Comparison of ENCODE assay signal across 29 cellular contexts in the genomic region with DNA sequence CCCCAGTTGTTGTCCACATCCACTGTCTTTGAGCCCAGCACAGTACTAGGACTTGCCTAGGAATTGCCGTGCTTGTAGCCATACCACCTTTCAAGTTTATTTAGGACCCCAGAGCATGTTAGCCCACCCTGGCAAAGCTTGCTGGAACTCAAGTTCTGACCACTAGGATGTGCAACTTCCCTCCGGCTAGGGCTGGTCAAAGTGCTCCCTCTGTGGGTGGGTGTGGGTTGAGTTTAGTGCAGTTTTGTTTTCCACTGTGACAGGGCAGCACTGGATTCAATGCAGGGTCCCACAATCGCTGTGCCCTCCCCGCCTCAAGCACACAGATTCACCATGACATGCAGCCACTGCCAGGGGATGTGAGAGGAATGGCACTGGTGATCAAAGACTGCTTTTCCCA.
DNase-seq lines count a peak whose midpoint lies in the region; ATAC-seq and TF ChIP-seq lines count a peak whose summit lies in the region.
"Had no signal": no experiment of that assay in that cellular context is flagged by ENCODE, and none has a peak within 500 bp of the region (broad histone marks: within the 10 kb centered on the region; RNA-seq: fewer than 3 reads in every experiment).

No MANE protein-coding gene starts in this region.

- no peak overlapping the region for H3K27ac ChIP-seq in HCT116 (ENCODE audit: low read depth, low read length)
- no peak overlapping the region for H3K27ac ChIP-seq in OCI-LY7 (ENCODE audit: low read depth, low read length, poor library complexity, severe bottlenecking)
- H3K27ac ChIP-seq in mesendoderm (ENCODE audit: low read depth, low read length) = no peak overlapping the region
- H3K27ac ChIP-seq: heart left ventricle, RWPE1, upper lobe of right lung had no signal

- H3K4ac ChIP-seq in mesendoderm (ENCODE audit: low read depth, low read length) = no peak overlapping the region

- intact Hi-C loops in HCT116 (cut with micrococcal nuclease) = no loop called here
- intact Hi-C loops in OCI-LY7 (cut with micrococcal nuclease; ENCODE audit: unreplicated experiment) = no loop called here
- intact Hi-C loops in mucosa of descending colon (cut with DNase I, micrococcal nuclease) = no loop called here

- no peak overlapping the region for H2BK120ac ChIP-seq in mesendoderm (ENCODE audit: low read depth, low read length)

- peak; percentile 64 for ATAC-seq in HCT116
- no peak for ATAC-seq in GM19455 (IDR thresholded peaks at IDR 0.05; ENCODE audit: unreplicated experiment)
- no peak for ATAC-seq in mucosa of descending colon
- ATAC-seq: activated naive CD8-positive, alpha-beta T cell treated with anti-CD3 and anti-CD28 coated beads, Interleukin-2, amount 50 U/mL, for 24 hours; effector memory CD8-positive, alpha-beta T cell; esophagus mucosa; heart left ventricle; stimulated activated memory B cell treated with anti-CD40 and anti-IgM and Interleukin-4, amounts not matched to agents 10 μg/mL and 1 μg/mL and 100 μg/mL, for 72 hours; upper lobe of right lung had no signal

- no peak overlapping the region for H2AFZ ChIP-seq in HCT116 (ENCODE audit: low read depth, low read length, poor library complexity, severe bottlenecking)
- no peak overlapping the region for H2AFZ ChIP-seq in OCI-LY7 (ENCODE audit: low read length)

- H4K20me1 ChIP-seq in HCT116 (ENCODE audit: insufficient read depth) (no peaks in the 10 kb centered on the region), OCI-LY7 (ENCODE audit: insufficient read depth, low read length) (no peaks in the 10 kb centered on the region)

- no peaks in the 10 kb centered on the region for H3K9me2 ChIP-seq in HCT116 (ENCODE audit: insufficient read depth)
- no peaks in the 10 kb centered on the region for H3K9me2 ChIP-seq in OCI-LY7 (ENCODE audit: insufficient read depth, low read length)

- H2AK5ac ChIP-seq in mesendoderm (ENCODE audit: low read length) = no peak overlapping the region

- H3K79me2 ChIP-seq in HCT116 (ENCODE audit: insufficient read depth, low read length) (no peaks in the 10 kb centered on the region), OCI-LY7 (ENCODE audit: insufficient read depth, low read depth, low read length) (no peaks in the 10 kb centered on the region), mesendoderm (ENCODE audit: control insufficient read depth, insufficient read depth, low read length) (no peaks in the 10 kb centered on the region)

- DNase-seq in HCT116 (ENCODE audit: low read depth, low spot score) (no peak), OCI-LY7 (ENCODE audit: low spot score) (peak; percentile 11), endothelial cell (ENCODE audit: low spot score) (no peak), mesendoderm (peak; percentile 54), mucosa of descending colon (no peak)
- DNase-seq in stimulated activated CD4-positive, alpha-beta T cell treated with anti-CD3 and anti-CD28 coated beads, Interleukin-2, amount 100 ng/mL, for 48 hours = no peak
- no peak for DNase-seq in activated CD4-positive, alpha-beta memory T cell treated with anti-CD3 and anti-CD28 coated beads, Interleukin-2, amount 10 ng/mL, durations not matched to agents 7 days and 5 days
- DNase-seq: activated CD4-positive, alpha-beta T cell treated with anti-CD3 and anti-CD28 coated beads, Interleukin-2, amount 50 U/mL, for 4 hours; activated naive CD4-positive, alpha-beta T cell; activated naive CD8-positive, alpha-beta T cell treated with anti-CD3 and anti-CD28 coated beads, Interleukin-2, amount 50 U/mL, for 24 hours; C1 segment of cervical spinal cord; cortex of kidney; DMS79 treated with DMSO at 0.1 percent for 48 hours; effector memory CD8-positive, alpha-beta T cell; foreskin melanocyte; GOT3; heart left ventricle; Karpas-422; MV-4-11; NCI-H146; NCI-H2107; substantia nigra; upper lobe of right lung had no signal

- POLR2A ChIA-PET in HCT116 (lab: Charles Lee) (no interaction called here), OCI-LY7 (lab: Charles Lee) (no interaction called here)
- POLR2A ChIA-PET in activated CD4-positive, alpha-beta memory T cell treated with anti-CD3 and anti-CD28 coated beads, Interleukin-2, amount 10 ng/mL, durations not matched to agents 7 days and 5 days (lab: Charles Lee) = no interaction called here

- H4K5ac ChIP-seq in mesendoderm (ENCODE audit: low read length) = no peak overlapping the region

- peaks cover 2% of the 10 kb centered on the region for H3K27me3 Mint-ChIP-seq in endothelial cell (ENCODE audit: unreplicated experiment)
- peaks cover 10% of the 10 kb centered on the region for H3K27me3 Mint-ChIP-seq in activated CD4-positive, alpha-beta memory T cell treated with anti-CD3 and anti-CD28 coated beads, Interleukin-2, amount 10 ng/mL, durations not matched to agents 7 days and 5 days

- WGBS in mesendoderm (ENCODE audit: extremely low coverage, insufficient coverage, low lambda C conversion rate) = no CpG with 5 or more reads among the region's 4 CpGs

- CTCF ChIA-PET in HCT116 (lab: Charles Lee) = no interaction called here
- CTCF ChIA-PET in OCI-LY7 (lab: Charles Lee; ENCODE audit: unreplicated experiment) = no interaction called here
- CTCF ChIA-PET in activated CD4-positive, alpha-beta memory T cell treated with anti-CD3 and anti-CD28 coated beads, Interleukin-2, amount 10 ng/mL, durations not matched to agents 7 days and 5 days (lab: Charles Lee) = no interaction called here

- no peak for TF ChIP-seq POLR2A in HCT116 (IDR thresholded peaks at IDR 0.05; ENCODE audit: borderline replicate concordance, extremely low read depth, insufficient read depth, insufficient read length)

- H2BK15ac ChIP-seq in mesendoderm (replicated peaks; ENCODE audit: low read depth) = no peak overlapping the region

- H2BK5ac ChIP-seq in mesendoderm (ENCODE audit: low read length) = no peak overlapping the region

- no peaks in the 10 kb centered on the region for H3K9me3 Mint-ChIP-seq in endothelial cell (ENCODE audit: unreplicated experiment)
- H3K9me3 Mint-ChIP-seq in activated CD4-positive, alpha-beta memory T cell treated with anti-CD3 and anti-CD28 coated beads, Interleukin-2, amount 10 ng/mL, durations not matched to agents 7 days and 5 days = no peaks in the 10 kb centered on the region
- H3K9me3 Mint-ChIP-seq: activated naive CD8-positive, alpha-beta T cell treated with anti-CD3 and anti-CD28 coated beads, Interleukin-2, amount 50 U/mL, for 24 hours; effector memory CD8-positive, alpha-beta T cell; nephron; stimulated activated memory B cell treated with anti-CD40 and anti-IgM and Interleukin-4, amounts not matched to agents 10 μg/mL and 1 μg/mL and 100 μg/mL, for 72 hours had no signal

- H3K56ac ChIP-seq in mesendoderm (ENCODE audit: low read length) = no peak overlapping the region

- no peaks in the 10 kb centered on the region for H3K36me3 ChIP-seq in HCT116 (ENCODE audit: control insufficient read depth in 1 of 2, insufficient read depth in 2 of 2, low read length in 2 of 2)
- no peaks in the 10 kb centered on the region for H3K36me3 ChIP-seq in OCI-LY7 (ENCODE audit: insufficient read depth, low read length)
- no peaks in the 10 kb centered on the region for H3K36me3 ChIP-seq in mesendoderm (ENCODE audit: control insufficient read depth, insufficient read depth, low read length)
- no peaks in the 10 kb centered on the region for H3K36me3 ChIP-seq in mucosa of descending colon (ENCODE audit: low read depth)
- H3K36me3 ChIP-seq: heart left ventricle, upper lobe of right lung had no signal

- H3K36me3 Mint-ChIP-seq in endothelial cell (ENCODE audit: low read depth, unreplicated experiment) = no peaks in the 10 kb centered on the region
- no peaks in the 10 kb centered on the region for H3K36me3 Mint-ChIP-seq in activated CD4-positive, alpha-beta memory T cell treated with anti-CD3 and anti-CD28 coated beads, Interleukin-2, amount 10 ng/mL, durations not matched to agents 7 days and 5 days (ENCODE audit: low read depth)
- H3K36me3 Mint-ChIP-seq: stimulated activated memory B cell treated with anti-CD40 and anti-IgM and Interleukin-4, amounts not matched to agents 10 μg/mL and 1 μg/mL and 100 μg/mL, for 72 hours had no signal

- RAD21 ChIA-PET in HCT116 (lab: Charles Lee; ENCODE audit: low non-redundant PET in 1 of 2, low total read pairs in 2 of 2, uncharacterized antibody in 2 of 2, unreplicated experiment in 2 of 2) = no interaction called here

- no peak overlapping the region for H3K27ac Mint-ChIP-seq in endothelial cell (ENCODE audit: unreplicated experiment)
- H3K27ac Mint-ChIP-seq in activated CD4-positive, alpha-beta memory T cell treated with anti-CD3 and anti-CD28 coated beads, Interleukin-2, amount 10 ng/mL, durations not matched to agents 7 days and 5 days = no peak overlapping the region
- H3K27ac Mint-ChIP-seq: activated naive CD8-positive, alpha-beta T cell treated with anti-CD3 and anti-CD28 coated beads, Interleukin-2, amount 50 U/mL, for 24 hours; effector memory CD8-positive, alpha-beta T cell; nephron; stimulated activated memory B cell treated with anti-CD40 and anti-IgM and Interleukin-4, amounts not matched to agents 10 μg/mL and 1 μg/mL and 100 μg/mL, for 72 hours had no signal

- no peak overlapping the region for H3K18ac ChIP-seq in mesendoderm (ENCODE audit: low read length)

- no peak overlapping the region for H3K23ac ChIP-seq in mesendoderm (ENCODE audit: low read length)

- peak; percentile 28 for TF ChIP-seq RAD21 in HCT116 (IDR thresholded peaks at IDR 0.05; ENCODE audit: low read depth)

- H3K4me2 ChIP-seq in HCT116 (ENCODE audit: low read length) = no peak overlapping the region
- no peak overlapping the region for H3K4me2 ChIP-seq in OCI-LY7 (ENCODE audit: low read length)
- H3K4me2 ChIP-seq in mesendoderm (ENCODE audit: low read length) = no peak overlapping the region

- H3K79me1 ChIP-seq in mesendoderm (ENCODE audit: low read length) = no peaks in the 10 kb centered on the region

- H3K4me3 ChIP-seq in HCT116 (replicated peaks in 1 of 2; ENCODE audit: low read depth in 1 of 2, low read length in 2 of 2) (no peak overlapping the region), OCI-LY7 (ENCODE audit: low read depth, low read length, poor library complexity, severe bottlenecking) (no peak overlapping the region), mesendoderm (ENCODE audit: low read length) (no peak overlapping the region), mucosa of descending colon (no peak overlapping the region)
- H3K4me3 ChIP-seq: heart left ventricle, lung, upper lobe of right lung had no signal

- peaks cover 3% of the 10 kb centered on the region; the same call in 1 of the 2 replicates for H3K27me3 ChIP-seq in HCT116 (ENCODE audit: insufficient read depth, low read length)
- no peaks in the 10 kb centered on the region for H3K27me3 ChIP-seq in mesendoderm (ENCODE audit: insufficient read depth, low read length, poor library complexity)
- H3K27me3 ChIP-seq: upper lobe of right lung had no signal

- no TSS peak for BruUV-seq in HCT116 (replicated peaks; lab: Mats Ljungman, UMichigan)
- no TSS peak for BruUV-seq in OCI-LY7 (replicated peaks; lab: Mats Ljungman, UMichigan)

- H3K9me3 ChIP-seq in HCT116 (ENCODE audit: control insufficient read depth in 1 of 2, insufficient read depth in 1 of 2, low read depth in 1 of 2, low read length in 2 of 2) (no peaks in the 10 kb centered on the region), OCI-LY7 (ENCODE audit: low read length) (no peaks in the 10 kb centered on the region), mucosa of descending colon (no peaks in the 10 kb centered on the region)
- H3K9me3 ChIP-seq: heart left ventricle, upper lobe of right lung had no signal

- H3K9ac ChIP-seq in HCT116 (ENCODE audit: low read length) = no peak overlapping the region
- H3K9ac ChIP-seq in mesendoderm (ENCODE audit: low read length) = no peak overlapping the region

- H4K8ac ChIP-seq in mesendoderm (ENCODE audit: low read depth, low read length) = no peak overlapping the region

- H3K4me1 Mint-ChIP-seq in endothelial cell (ENCODE audit: unreplicated experiment) = no peaks in the 10 kb centered on the region
- no peaks in the 10 kb centered on the region for H3K4me1 Mint-ChIP-seq in activated CD4-positive, alpha-beta memory T cell treated with anti-CD3 and anti-CD28 coated beads, Interleukin-2, amount 10 ng/mL, durations not matched to agents 7 days and 5 days
- H3K4me1 Mint-ChIP-seq: activated naive CD8-positive, alpha-beta T cell treated with anti-CD3 and anti-CD28 coated beads, Interleukin-2, amount 50 U/mL, for 24 hours; stimulated activated memory B cell treated with anti-CD40 and anti-IgM and Interleukin-4, amounts not matched to agents 10 μg/mL and 1 μg/mL and 100 μg/mL, for 72 hours had no signal

- TF ChIP-seq CTCF in HCT116 (IDR thresholded peaks at IDR 0.05 in 2 of 3, conservative IDR thresholded peaks at IDR 0.05 in 1 of 3; ENCODE audit: borderline replicate concordance in 1 of 3, insufficient read depth in 1 of 3, low read depth in 2 of 3, low read length in 2 of 3) (peak; percentile 43 to 45 (median 43); a peak in 5 of 6 replicates), OCI-LY7 (conservative IDR thresholded peaks at IDR 0.05; ENCODE audit: low read length) (peak; percentile 57), endothelial cell (IDR thresholded peaks at IDR 0.05; ENCODE audit: unreplicated experiment) (peak; percentile 24), mucosa of descending colon (IDR thresholded peaks at IDR 0.05) (no peak)

- no peak overlapping the region for H3K4me3 Mint-ChIP-seq in endothelial cell (ENCODE audit: unreplicated experiment)
- H3K4me3 Mint-ChIP-seq in activated CD4-positive, alpha-beta memory T cell treated with anti-CD3 and anti-CD28 coated beads, Interleukin-2, amount 10 ng/mL, durations not matched to agents 7 days and 5 days = no peak overlapping the region
- H3K4me3 Mint-ChIP-seq: activated naive CD8-positive, alpha-beta T cell treated with anti-CD3 and anti-CD28 coated beads, Interleukin-2, amount 50 U/mL, for 24 hours; effector memory CD8-positive, alpha-beta T cell; nephron; stimulated activated memory B cell treated with anti-CD40 and anti-IgM and Interleukin-4, amounts not matched to agents 10 μg/mL and 1 μg/mL and 100 μg/mL, for 72 hours had no signal

- H3K4me1 ChIP-seq in HCT116 (ENCODE audit: control insufficient read depth in 1 of 2, insufficient read depth in 2 of 2, low read length in 2 of 2) (no peaks in the 10 kb centered on the region), OCI-LY7 (ENCODE audit: insufficient read depth, low read length, poor library complexity, severe bottlenecking) (no peaks in the 10 kb centered on the region), mesendoderm (ENCODE audit: control insufficient read depth, low read depth, low read length) (no peaks in the 10 kb centered on the region), mucosa of descending colon (ENCODE audit: low read depth) (no peaks in the 10 kb centered on the region)
- H3K4me1 ChIP-seq: heart left ventricle, upper lobe of right lung had no signal

Comparison
In these comparisons a context has a peak if more than half of its experiments do, and no peak if none do; other contexts are left out.
1. DNase-seq: peak in OCI-LY7 (single experiment) and mesendoderm (single experiment); none in HCT116 (single experiment), endothelial cell (single experiment), mucosa of descending colon (0 of 3), stimulated activated CD4-positive, alpha-beta T cell treated with anti-CD3 and anti-CD28 coated beads, Interleukin-2, amount 100 ng/mL, for 48 hours (0 of 2) and activated CD4-positive, alpha-beta memory T cell treated with anti-CD3 and anti-CD28 coated beads, Interleukin-2, amount 10 ng/mL, durations not matched to agents 7 days and 5 days (single experiment).